ENCODE assay signal across 1 cellular context in the genomic region with DNA sequence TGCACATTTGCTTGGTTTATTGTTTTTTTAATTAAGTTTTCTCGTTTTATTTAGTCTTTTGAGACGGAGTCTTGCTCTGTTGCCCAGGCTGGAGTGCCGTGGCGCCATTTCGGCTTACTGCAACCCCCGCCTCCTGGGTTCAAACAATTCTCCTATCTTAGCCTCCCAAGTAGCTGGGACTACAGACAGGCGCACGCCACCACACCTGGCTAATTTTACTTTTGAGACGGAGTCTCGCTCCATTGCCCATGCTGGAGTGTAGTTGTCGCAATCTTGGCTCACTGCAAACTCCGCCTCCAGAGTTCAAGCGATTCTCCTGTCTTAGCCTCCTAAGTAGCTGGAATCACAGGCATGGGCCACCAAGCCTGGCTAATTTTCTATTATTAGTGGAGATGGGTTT.
TF ChIP-seq lines count a peak whose summit lies in the region.

No MANE protein-coding gene starts in this region.

TF ChIP-seq in GM12878, 131 proteins besides CTCF, POLR2A, EP300 and RAD21:
- TF ChIP-seq TAF1 (IDR thresholded peaks at IDR 0.05; ENCODE audit: borderline replicate concordance, low read depth, low read length), result no peak
- TF ChIP-seq NR2C1 (IDR thresholded peaks at IDR 0.05), result no peak
- no peak for TF ChIP-seq SPI1 (IDR thresholded peaks at IDR 0.05; ENCODE audit: borderline replicate concordance, insufficient read depth, low read depth, low read length)
- TF ChIP-seq CBX3 (IDR thresholded peaks at IDR 0.05; ENCODE audit: borderline replicate concordance, low read depth), result no peak
- TF ChIP-seq NR2C2 (IDR thresholded peaks at IDR 0.05; ENCODE audit: borderline replicate concordance, control insufficient read depth, insufficient read length, low read depth), result no peak
- no peak for TF ChIP-seq JUNB (IDR thresholded peaks at IDR 0.05)
- TF ChIP-seq, protein P1, sequence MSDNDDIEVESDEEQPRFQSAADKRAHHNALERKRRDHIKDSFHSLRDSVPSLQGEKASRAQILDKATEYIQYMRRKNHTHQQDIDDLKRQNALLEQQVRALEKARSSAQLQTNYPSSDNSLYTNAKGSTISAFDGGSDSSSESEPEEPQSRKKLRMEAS (IDR thresholded peaks at IDR 0.05; ENCODE audit: low read depth, low read length), result no peak
- TF ChIP-seq NFYA (IDR thresholded peaks at IDR 0.05; ENCODE audit: borderline replicate concordance, low read depth, low read length), result no peak
- TF ChIP-seq, protein P2, sequence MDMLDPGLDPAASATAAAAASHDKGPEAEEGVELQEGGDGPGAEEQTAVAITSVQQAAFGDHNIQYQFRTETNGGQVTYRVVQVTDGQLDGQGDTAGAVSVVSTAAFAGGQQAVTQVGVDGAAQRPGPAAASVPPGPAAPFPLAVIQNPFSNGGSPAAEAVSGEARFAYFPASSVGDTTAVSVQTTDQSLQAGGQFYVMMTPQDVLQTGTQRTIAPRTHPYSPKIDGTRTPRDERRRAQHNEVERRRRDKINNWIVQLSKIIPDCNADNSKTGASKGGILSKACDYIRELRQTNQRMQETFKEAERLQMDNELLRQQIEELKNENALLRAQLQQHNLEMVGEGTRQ (IDR thresholded peaks at IDR 0.05; ENCODE audit: borderline replicate concordance, low read depth, low read length), result no peak
- no peak for TF ChIP-seq ZNF384 (IDR thresholded peaks at IDR 0.05; ENCODE audit: borderline replicate concordance, low read depth, low read length)
- TF ChIP-seq ESRRA (IDR thresholded peaks at IDR 0.05; ENCODE audit: low read length), result no peak
- TF ChIP-seq SUPT20H (IDR thresholded peaks at IDR 0.05; ENCODE audit: borderline replicate concordance, control insufficient read depth, low read depth, low read length), result no peak
- no peak for TF ChIP-seq CHD2 (IDR thresholded peaks at IDR 0.05; ENCODE audit: borderline replicate concordance, low read depth, low read length)
- TF ChIP-seq, protein P3, sequence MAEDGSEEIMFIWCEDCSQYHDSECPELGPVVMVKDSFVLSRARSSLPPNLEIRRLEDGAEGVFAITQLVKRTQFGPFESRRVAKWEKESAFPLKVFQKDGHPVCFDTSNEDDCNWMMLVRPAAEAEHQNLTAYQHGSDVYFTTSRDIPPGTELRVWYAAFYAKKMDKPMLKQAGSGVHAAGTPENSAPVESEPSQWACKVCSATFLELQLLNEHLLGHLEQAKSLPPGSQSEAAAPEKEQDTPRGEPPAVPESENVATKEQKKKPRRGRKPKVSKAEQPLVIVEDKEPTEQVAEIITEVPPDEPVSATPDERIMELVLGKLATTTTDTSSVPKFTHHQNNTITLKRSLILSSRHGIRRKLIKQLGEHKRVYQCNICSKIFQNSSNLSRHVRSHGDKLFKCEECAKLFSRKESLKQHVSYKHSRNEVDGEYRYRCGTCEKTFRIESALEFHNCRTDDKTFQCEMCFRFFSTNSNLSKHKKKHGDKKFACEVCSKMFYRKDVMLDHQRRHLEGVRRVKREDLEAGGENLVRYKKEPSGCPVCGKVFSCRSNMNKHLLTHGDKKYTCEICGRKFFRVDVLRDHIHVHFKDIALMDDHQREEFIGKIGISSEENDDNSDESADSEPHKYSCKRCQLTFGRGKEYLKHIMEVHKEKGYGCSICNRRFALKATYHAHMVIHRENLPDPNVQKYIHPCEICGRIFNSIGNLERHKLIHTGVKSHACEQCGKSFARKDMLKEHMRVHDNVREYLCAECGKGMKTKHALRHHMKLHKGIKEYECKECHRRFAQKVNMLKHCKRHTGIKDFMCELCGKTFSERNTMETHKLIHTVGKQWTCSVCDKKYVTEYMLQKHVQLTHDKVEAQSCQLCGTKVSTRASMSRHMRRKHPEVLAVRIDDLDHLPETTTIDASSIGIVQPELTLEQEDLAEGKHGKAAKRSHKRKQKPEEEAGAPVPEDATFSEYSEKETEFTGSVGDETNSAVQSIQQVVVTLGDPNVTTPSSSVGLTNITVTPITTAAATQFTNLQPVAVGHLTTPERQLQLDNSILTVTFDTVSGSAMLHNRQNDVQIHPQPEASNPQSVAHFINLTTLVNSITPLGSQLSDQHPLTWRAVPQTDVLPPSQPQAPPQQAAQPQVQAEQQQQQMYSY (CRISPR knock-in tag; IDR thresholded peaks at IDR 0.05), result no peak
- no peak for TF ChIP-seq DPF2 (IDR thresholded peaks at IDR 0.05)
- no peak for TF ChIP-seq SREBF2 (IDR thresholded peaks at IDR 0.05; ENCODE audit: low read length)
- no peak for TF ChIP-seq RCOR1 (conservative IDR thresholded peaks at IDR 0.05; ENCODE audit: low read depth, low read length)
- TF ChIP-seq ZNF274 (IDR thresholded peaks at IDR 0.05; ENCODE audit: insufficient read depth, insufficient read length), result no peak
- no peak for TF ChIP-seq ZSCAN29 (IDR thresholded peaks at IDR 0.05)
TF ChIP-seq in GM12878: peak in this region for 0.
